ENCODE assay signal across 33 cellular contexts in the genomic region with DNA sequence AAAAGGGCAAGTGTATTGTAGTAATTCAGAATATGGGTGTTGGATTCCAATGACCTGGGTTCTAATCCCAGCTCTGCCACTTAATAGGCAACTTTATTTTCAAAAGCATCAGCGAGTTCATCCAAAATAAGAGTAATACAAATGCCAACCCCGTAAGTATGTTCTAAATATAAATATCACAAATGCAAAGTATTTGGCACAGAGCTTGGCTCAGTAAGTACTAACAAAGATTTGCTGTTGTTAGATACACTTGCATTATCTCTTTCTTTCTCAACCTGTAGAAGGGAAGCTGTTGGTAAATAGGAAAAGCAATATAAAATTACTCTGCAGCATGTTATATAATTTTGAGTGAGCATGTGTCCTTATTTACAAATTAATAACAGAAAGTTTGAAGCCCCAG.
"Had no signal": no experiment of that assay in that cellular context is flagged by ENCODE, and none has a peak within 500 bp of the region (broad histone marks: within the 10 kb centered on the region; RNA-seq: fewer than 3 reads in every experiment).

No MANE protein-coding gene starts in this region.

- H3K36me3 ChIP-seq: adrenal gland, brain microvascular endothelial cell, breast epithelium had no signal

- H3K27me3 ChIP-seq: adrenal gland, body of pancreas, brain microvascular endothelial cell, breast epithelium had no signal

- H3K4me1 ChIP-seq: adrenal gland, body of pancreas, breast epithelium had no signal

- H3K4me3 ChIP-seq: adrenal gland, body of pancreas, breast epithelium had no signal

- H3K27ac ChIP-seq: adrenal gland, body of pancreas, brain microvascular endothelial cell, breast epithelium, VCaP had no signal

- ATAC-seq: activated CD8-positive, alpha-beta memory T cell treated with anti-CD3 and anti-CD28 coated beads, Interleukin-2, amount 10 ng/mL, durations not matched to agents 7 days and 5 days; activated CD8-positive, alpha-beta T cell treated with anti-CD3 and anti-CD28 coated beads, Interleukin-2, amount 10 ng/mL, durations not matched to agents 7 days and 5 days; activated naive CD4-positive, alpha-beta T cell treated with anti-CD3 and anti-CD28 coated beads, Interleukin-2, amount 50 U/mL, for 72 hours; activated T-cell treated with anti-CD3 and anti-CD28 coated beads, Interleukin-2, amount 50 U/mL, for 4 hours; activated T-cell treated with anti-CD3 and anti-CD28 coated beads, Interleukin-2, amount 50 U/mL, for 72 hours; activated T-helper 17 cell treated with anti-CD3 and anti-CD28 coated beads, Interleukin-2, amount 50 U/mL, for 72 hours; body of pancreas had no signal

- DNase-seq: activated B cell treated with CpG ODN at 0.5 μM for 24 hours; activated CD4-positive, alpha-beta memory T cell treated with anti-CD3 and anti-CD28 coated beads, Interleukin-2, amount 10 ng/mL, durations not matched to agents 7 days and 5 days; activated CD4-positive, alpha-beta T cell treated with anti-CD3 and anti-CD28 coated beads for 4 hours; activated CD4-positive, alpha-beta T cell treated with anti-CD3 and anti-CD28 coated beads, Interleukin-2, amount 10 ng/mL, durations not matched to agents 24 days and 14 days; activated CD4-positive, alpha-beta T cell treated with anti-CD3 and anti-CD28 coated beads, Interleukin-2, amount 50 U/mL, for 48 hours; activated CD4-positive, CD25-positive, alpha-beta regulatory T cell treated with anti-CD3 and anti-CD28 coated beads, Interleukin-2, amount 50 U/mL, for 72 hours; activated CD8-positive, alpha-beta memory T cell treated with anti-CD3 and anti-CD28 coated beads for 24 hours; activated CD8-positive, alpha-beta memory T cell treated with anti-CD3 and anti-CD28 coated beads, Interleukin-2, amount 10 ng/mL, durations not matched to agents 7 days and 5 days; activated CD8-positive, alpha-beta memory T cell treated with anti-CD3 and anti-CD28 coated beads, Interleukin-2, amount 50 U/mL, for 48 hours; activated CD8-positive, alpha-beta T cell treated with anti-CD3 and anti-CD28 coated beads, Interleukin-2, amount 10 ng/mL, durations not matched to agents 7 days and 5 days; activated effector memory CD4-positive, alpha-beta T cell treated with anti-CD3 and anti-CD28 coated beads, Interleukin-2, amount 50 U/mL, for 16 hours; activated gamma-delta T cell treated with Interleukin-2 at 50 U/mL for 16 hours; activated naive CD4-positive, alpha-beta T cell; activated naive CD4-positive, alpha-beta T cell treated with anti-CD3 and anti-CD28 coated beads for 36 hours; activated naive CD4-positive, alpha-beta T cell treated with anti-CD3 and anti-CD28 coated beads, Interleukin-2, amount 50 U/mL, for 16 hours; activated naive CD8-positive, alpha-beta T cell treated with anti-CD3 and anti-CD28 coated beads for 36 hours; activated T-cell treated with anti-CD3 and anti-CD28 coated beads, Interleukin-2, amount 50 U/mL, for 1 hour; activated T-cell treated with anti-CD3 and anti-CD28 coated beads, Interleukin-2, amount 50 U/mL, for 4 hours; activated T-cell treated with anti-CD3 and anti-CD28 coated beads, Interleukin-2, amount 50 U/mL, for 72 hours; adrenal gland; amniotic stem cell; aorta; body of pancreas; brain microvascular endothelial cell; caudate nucleus; cerebellar nuclear complex; T-helper 1 cell; T-helper 2 cell; T-helper 9 cell had no signal

- H3K9me3 ChIP-seq: adrenal gland, body of pancreas, breast epithelium had no signal
